17 cellular contexts compared by ENCODE assay signal in the genomic region with DNA sequence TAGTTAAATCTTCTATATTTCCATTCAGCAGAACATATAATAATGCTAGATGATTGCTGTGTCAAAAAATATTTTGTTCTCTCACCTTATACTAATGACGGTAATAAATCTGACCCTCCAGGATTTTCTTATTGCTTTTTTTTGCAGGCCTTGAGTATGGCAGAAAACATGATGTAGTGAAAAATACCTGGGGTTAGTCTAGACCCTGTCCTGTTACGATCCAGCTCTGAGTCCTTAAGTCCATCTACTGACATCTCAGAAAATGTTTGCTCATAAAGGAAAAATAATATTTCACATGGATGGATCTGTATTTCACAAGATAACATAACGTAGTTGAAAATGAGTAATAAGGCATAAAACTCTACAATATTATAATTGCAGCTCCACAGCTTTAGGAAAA.
DNase-seq lines count a peak whose midpoint lies in the region; ATAC-seq, FAIRE-seq and TF ChIP-seq lines count a peak whose summit lies in the region.
"Had no signal": no experiment of that assay in that cellular context is flagged by ENCODE, and none has a peak within 500 bp of the region (broad histone marks: within the 10 kb centered on the region; RNA-seq: fewer than 3 reads in every experiment).

No MANE protein-coding gene starts in this region.

- intact Hi-C loops in HepG2 (cut with micrococcal nuclease; ENCODE audit: unreplicated experiment): no loop called here
- intact Hi-C loops in right lobe of liver (cut with DNase I): no loop called here
- intact Hi-C loops in adrenal gland (cut with DNase I): no loop called here

- TF ChIP-seq EP300 in HepG2 (IDR thresholded peaks at IDR 0.05; ENCODE audit: low read depth in 2 of 2, low read length in 2 of 2): no peak
- no peak for TF ChIP-seq EP300 in HepG2 (CRISPR knock-in tag; IDR thresholded peaks at IDR 0.05; ENCODE audit: borderline replicate concordance)

- no peaks in the 10 kb centered on the region for H3F3A ChIP-seq in OCI-LY1 (ENCODE audit: insufficient read depth, low read length)

- H3K9me3 ChIP-seq in HepG2 (ENCODE audit: low read length): no peaks in the 10 kb centered on the region
- no peaks in the 10 kb centered on the region for H3K9me3 ChIP-seq in right lobe of liver
- no peaks in the 10 kb centered on the region for H3K9me3 ChIP-seq in OCI-LY1 (ENCODE audit: low read length)
- no peaks in the 10 kb centered on the region for H3K9me3 ChIP-seq in parathyroid adenoma (ENCODE audit: control insufficient read depth, low read length)
- H3K9me3 ChIP-seq in adrenal gland (replicated peaks in 1 of 3): no peaks in the 10 kb centered on the region
- H3K9me3 ChIP-seq: BLaER1 had no signal

- in situ Hi-C loops in HepG2 (cut with HindIII; ENCODE audit: extremely low pct_ligation_motif_present, low pct_unique_long_range_greater_than_20kb): no loop called here

- WGBS in HepG2 (ENCODE audit: low lambda C conversion rate): 47% methylated on average over 3 of the region's 3 CpGs
- 49% methylated on average over 3 of the region's 3 CpGs for WGBS in right lobe of liver (ENCODE audit: insufficient coverage, low coverage, low lambda C conversion rate, missing lambda C conversion rate)
- WGBS in adrenal gland, 4 donors: 78 to 87% (median 82%) methylated on average over 3 of the region's 3 CpGs

- CTCF ChIA-PET in HepG2 (lab: Yijun Ruan, JAX; ENCODE audit: low intra/inter-chr PET ratio, low total read pairs): no interaction called here

- ATAC-seq in HepG2 (peak; percentile 59), right lobe of liver (no peak)
- ATAC-seq: CD8-positive, alpha-beta T cell had no signal

- TF ChIP-seq POLR2A in HepG2 (IDR thresholded peaks at IDR 0.05; ENCODE audit: insufficient read depth in 1 of 2, low read depth in 2 of 2, low read length in 2 of 2) (no peak), right lobe of liver (IDR thresholded peaks at IDR 0.05) (no peak), adrenal gland (IDR thresholded peaks at IDR 0.05) (no peak)

- H3K79me2 ChIP-seq in HepG2 (ENCODE audit: insufficient read depth, low read length) (no peaks in the 10 kb centered on the region), OCI-LY1 (ENCODE audit: insufficient read depth, low read length) (no peaks in the 10 kb centered on the region), parathyroid adenoma (no peaks in the 10 kb centered on the region)

- H4K20me1 ChIP-seq in HepG2 (ENCODE audit: insufficient read depth, low read length): no peaks in the 10 kb centered on the region
- no peaks in the 10 kb centered on the region for H4K20me1 ChIP-seq in OCI-LY1 (ENCODE audit: insufficient read depth, low read length)
- H4K20me1 ChIP-seq: BLaER1 had no signal

- H3K27me3 ChIP-seq in HepG2 (ENCODE audit: control insufficient read depth in 1 of 2, insufficient read depth in 2 of 2, low read length in 2 of 2) (no peaks in the 10 kb centered on the region), right lobe of liver (no peaks in the 10 kb centered on the region), OCI-LY1 (ENCODE audit: insufficient read depth, low read length) (no peaks in the 10 kb centered on the region), parathyroid adenoma (ENCODE audit: control insufficient read depth, insufficient read depth, low read length) (no peaks in the 10 kb centered on the region), adrenal gland (no peaks in the 10 kb centered on the region)
- H3K27me3 ChIP-seq: BLaER1 had no signal

- H3K9ac ChIP-seq in HepG2 (ENCODE audit: insufficient read depth, low read depth, low read length) (no peak overlapping the region), OCI-LY1 (ENCODE audit: low read length) (no peak overlapping the region), parathyroid adenoma (no peak overlapping the region)
- H3K9ac ChIP-seq: BLaER1 had no signal

- TF ChIP-seq CTCF in HepG2 (CRISPR knock-in tag; IDR thresholded peaks at IDR 0.05): no peak
- no peak for TF ChIP-seq CTCF in right lobe of liver (IDR thresholded peaks at IDR 0.05)
- no peak for TF ChIP-seq CTCF in OCI-LY1 (IDR thresholded peaks at IDR 0.05; ENCODE audit: low read length)
- no peak for TF ChIP-seq CTCF in parathyroid adenoma (IDR thresholded peaks at IDR 0.05)
- TF ChIP-seq CTCF in adrenal gland (IDR thresholded peaks at IDR 0.05): no peak

- no TSS peak for BruUV-seq in HepG2 (replicated peaks; lab: Mats Ljungman, UMichigan)

- H3K36me3 ChIP-seq in HepG2 (replicated peaks in 1 of 2; ENCODE audit: control insufficient read depth in 1 of 2, insufficient read depth in 2 of 2, low read length in 2 of 2): no peaks in the 10 kb centered on the region
- no peaks in the 10 kb centered on the region for H3K36me3 ChIP-seq in right lobe of liver
- no peaks in the 10 kb centered on the region for H3K36me3 ChIP-seq in OCI-LY1 (ENCODE audit: insufficient read depth, low read length)
- H3K36me3 ChIP-seq in parathyroid adenoma (ENCODE audit: control insufficient read depth, insufficient read depth, low read length): no peaks in the 10 kb centered on the region
- no peaks in the 10 kb centered on the region for H3K36me3 ChIP-seq in adrenal gland (replicated peaks in 1 of 2)
- H3K36me3 ChIP-seq: BLaER1 had no signal

- no peaks in the 10 kb centered on the region for H3K9me2 ChIP-seq in OCI-LY1 (ENCODE audit: low read depth, low read length)

- H3K4me1 ChIP-seq in HepG2 (ENCODE audit: insufficient read depth, low read length) (no peaks in the 10 kb centered on the region), right lobe of liver (no peaks in the 10 kb centered on the region), OCI-LY1 (ENCODE audit: insufficient read depth, low read length, severe bottlenecking) (no peaks in the 10 kb centered on the region), parathyroid adenoma (peaks cover 8% of the 10 kb centered on the region), adrenal gland (replicated peaks in 1 of 2) (no peaks in the 10 kb centered on the region)
- H3K4me1 ChIP-seq: BLaER1 had no signal

- TF ChIP-seq RAD21 in HepG2 (CRISPR knock-in tag; IDR thresholded peaks at IDR 0.05): no peak

- H2AFZ ChIP-seq in HepG2 (ENCODE audit: low read length) (no peak overlapping the region), OCI-LY1 (ENCODE audit: low read length) (no peak overlapping the region), parathyroid adenoma (peak overlapping the region; percentile 31)

- H3K4me2 ChIP-seq in HepG2 (ENCODE audit: low read depth, low read length) (peak overlapping the region; percentile 61), OCI-LY1 (ENCODE audit: low read length) (peak overlapping the region; percentile 21; the same call in 1 of the 2 replicates), parathyroid adenoma (ENCODE audit: low read length) (no peak overlapping the region)
- H3K4me2 ChIP-seq: BLaER1 had no signal

- H3K4me3 ChIP-seq in HepG2 (replicated peaks in 1 of 3; ENCODE audit: insufficient read depth in 1 of 3, low read depth in 2 of 3, low read length in 3 of 3) (peak overlapping the region in 2 of 3 experiments; percentile 34 to 51; a peak in 2 of 6 replicates), right lobe of liver (no peak overlapping the region), OCI-LY1 (ENCODE audit: low read depth, low read length, poor library complexity, severe bottlenecking) (no peak overlapping the region), parathyroid adenoma (ENCODE audit: low read depth, low read length) (no peak overlapping the region), adrenal gland (no peak overlapping the region)
- H3K4me3 ChIP-seq: BLaER1 had no signal

- FAIRE-seq in HepG2 (lab: Jason Lieb, UNC): no peak
- FAIRE-seq: A204.1, G401.6, GM12891, GM19239, H1 had no signal

- DNase-seq in HepG2 (ENCODE audit: low spot score) (no peak), right lobe of liver (no peak), DMS53 treated with DMSO at 0.1 percent for 48 hours (lab: John Stamatoyannopoulos, UW; ENCODE audit: unreplicated experiment) (peak; percentile 41), cortex of kidney (lab: John Stamatoyannopoulos, UW) (no peak), adrenal gland (no peak)
- no peak for DNase-seq in activated effector memory CD4-positive, alpha-beta T cell treated with anti-CD3 and anti-CD28 coated beads, Interleukin-2, amount 50 U/mL, for 16 hours
- DNase-seq: Calu3; CD8-positive, alpha-beta T cell; H9 had no signal

- H3K27ac ChIP-seq in HepG2 (ENCODE audit: extremely low read length, insufficient read depth, low read length): no peak overlapping the region
- no peak overlapping the region for H3K27ac ChIP-seq in right lobe of liver
- no peak overlapping the region for H3K27ac ChIP-seq in OCI-LY1 (ENCODE audit: low read depth, low read length, poor library complexity, severe bottlenecking)
- no peak overlapping the region for H3K27ac ChIP-seq in parathyroid adenoma
- no peak overlapping the region for H3K27ac ChIP-seq in adrenal gland
- H3K27ac ChIP-seq: BLaER1 had no signal

- POLR2A ChIA-PET in HepG2 (lab: Yijun Ruan, JAX): no interaction called here

TF ChIP-seq in HepG2, 621 proteins besides CTCF, POLR2A, EP300 and RAD21:
- no peak for TF ChIP-seq ZNF121 (CRISPR knock-in tag; IDR thresholded peaks at IDR 0.05)
- no peak for TF ChIP-seq SMYD3 (CRISPR knock-in tag; IDR thresholded peaks at IDR 0.05)
- TF ChIP-seq ZNF232 (CRISPR knock-in tag; IDR thresholded peaks at IDR 0.05; ENCODE audit: borderline replicate concordance): no peak
- TF ChIP-seq MAFG (CRISPR knock-in tag; IDR thresholded peaks at IDR 0.05): no peak
- TF ChIP-seq YY1 (IDR thresholded peaks at IDR 0.05; ENCODE audit: insufficient read depth, insufficient replicate concordance, low read depth, low read length): no peak

Comparison
In these comparisons a context has a peak if more than half of its experiments do, and no peak if none do; other contexts are left out.
1. H3K4me3 ChIP-seq: peak in HepG2 (2 of 3); none in right lobe of liver (0 of 3), OCI-LY1 (single experiment), parathyroid adenoma (single experiment) and adrenal gland (0 of 4).